8 cellular contexts compared by ENCODE assay signal in the genomic region with DNA sequence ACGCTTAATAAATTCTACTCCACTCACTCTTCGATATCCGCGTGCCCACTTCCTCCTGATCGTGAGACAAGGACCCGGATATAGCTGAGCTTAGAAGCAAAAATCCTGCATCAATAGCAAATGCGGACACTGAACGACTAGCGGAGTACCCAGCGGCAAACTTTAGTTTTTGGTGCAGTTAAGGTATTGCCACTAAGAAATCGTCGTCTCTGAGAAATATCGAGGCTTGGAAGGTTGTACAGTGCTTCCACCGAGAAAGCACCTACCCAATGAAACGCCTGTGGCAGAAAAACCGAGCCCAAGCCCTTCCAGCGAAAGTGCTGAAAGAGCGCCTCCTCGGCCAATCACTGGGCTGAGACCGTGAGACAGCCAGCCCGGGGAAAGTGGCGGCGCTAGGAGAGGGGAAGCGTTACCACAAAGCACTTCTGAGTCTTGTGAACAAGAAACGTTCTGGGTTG. TPM values are rescaled to one million over a fixed set of nuclear protein-coding genes. Genes with fewer than 3 reads are reported as not detected.
DNase-seq lines count a peak whose midpoint lies in the region; ATAC-seq and TF ChIP-seq lines count a peak whose summit lies in the region.

No MANE protein-coding gene starts in this region.

- H3K27me3 ChIP-seq in HUES64 (ENCODE audit: insufficient read depth, low read length) (peaks cover 71% of the 10 kb centered on the region), OCI-LY1 (ENCODE audit: insufficient read depth, low read length) (no peaks in the 10 kb centered on the region), subcutaneous abdominal adipose tissue (ENCODE audit: control insufficient read depth in 5 of 5, insufficient read depth in 4 of 5, low read length in 5 of 5) (no peaks in the 10 kb centered on the region)

- peak overlapping the region; percentile 83 to 99 (median 94) for H3K4me3 Mint-ChIP-seq in naive thymus-derived CD8-positive, alpha-beta T cell

- H3K9me3 ChIP-seq in HUES64 (ENCODE audit: insufficient read depth, low read depth, low read length) (no peaks in the 10 kb centered on the region), OCI-LY1 (ENCODE audit: low read length) (no peaks in the 10 kb centered on the region), subcutaneous abdominal adipose tissue (ENCODE audit: control insufficient read depth in 5 of 5, low read length in 5 of 5) (no peaks in the 10 kb centered on the region)

- H2AFZ ChIP-seq in OCI-LY1 (ENCODE audit: low read length) = peak overlapping the region; percentile 36

- peak overlapping the region; percentile 92 to 100 (median 99) for H3K27ac Mint-ChIP-seq in naive thymus-derived CD8-positive, alpha-beta T cell

- peak overlapping the region; percentile 99 for H3K4me2 ChIP-seq in OCI-LY1 (ENCODE audit: low read length)

- peak; percentile 83 for DNase-seq in DMS114 treated with DMSO at 0.1 percent for 48 hours (lab: John Stamatoyannopoulos, UW; ENCODE audit: unreplicated experiment)
- peak; percentile 87 for DNase-seq in activated CD8-positive, alpha-beta memory T cell treated with anti-CD3 and anti-CD28 coated beads, Interleukin-2, amount 50 U/mL, for 48 hours
- DNase-seq in epithelial cell of proximal tubule (ENCODE audit: low read depth) = no peak
- DNase-seq in naive thymus-derived CD8-positive, alpha-beta T cell = peak; percentile 64 to 93 (median 86)

- H3K9me3 Mint-ChIP-seq in naive thymus-derived CD8-positive, alpha-beta T cell = peaks cover 0 to 3% (median 0%) of the 10 kb centered on the region in 9 donors

- ATAC-seq in GM21526 (IDR thresholded peaks at IDR 0.05; ENCODE audit: low FRiP score, unreplicated experiment) = peak; percentile 51
- ATAC-seq in naive thymus-derived CD8-positive, alpha-beta T cell = peak; percentile 74 to 75

- peak overlapping the region; percentile 50 for H3K9ac ChIP-seq in HUES64 (ENCODE audit: low read depth, low read length)
- peak overlapping the region; percentile 79 for H3K9ac ChIP-seq in OCI-LY1 (ENCODE audit: low read length)
- H3K9ac ChIP-seq in subcutaneous abdominal adipose tissue (ENCODE audit: low read length in 5 of 5) = peak overlapping the region; percentile 7 to 84 (median 72)

- H3K36me3 Mint-ChIP-seq in naive thymus-derived CD8-positive, alpha-beta T cell = no peaks in the 10 kb centered on the region

- H3K27ac ChIP-seq in HUES64 (ENCODE audit: low read depth, low read length) (peak overlapping the region; percentile 24; the same call in 1 of the 2 replicates), OCI-LY1 (ENCODE audit: low read depth, low read length, poor library complexity, severe bottlenecking) (peak overlapping the region; percentile 59), subcutaneous abdominal adipose tissue (ENCODE audit: low read depth, low read length) (peak overlapping the region; percentile 95)

- POLR2A ChIA-PET in naive thymus-derived CD8-positive, alpha-beta T cell (lab: Charles Lee) = interaction anchor here (0.6 to 6.5 kb wide), 23 partner anchors 8 to 595 kb away, joined by 3 to 600 read pairs (median 4); a partner anchor contains a TSS

- H3K9me2 ChIP-seq in OCI-LY1 (ENCODE audit: low read depth, low read length) = no peaks in the 10 kb centered on the region

- no peaks in the 10 kb centered on the region for H4K20me1 ChIP-seq in OCI-LY1 (ENCODE audit: insufficient read depth, low read length)

- H3K4me1 ChIP-seq in HUES64 (ENCODE audit: insufficient read depth, low read length) (0 out of 2 replicates have a peak, but pooled peaks cover 4% of the 10 kb centered on the region), OCI-LY1 (ENCODE audit: insufficient read depth, low read length, severe bottlenecking) (peaks cover 34% of the 10 kb centered on the region), subcutaneous abdominal adipose tissue (ENCODE audit: control insufficient read depth in 5 of 5, insufficient read depth in 5 of 5, low read length in 5 of 5) (peaks cover 0 to 34% (median 20%) of the 10 kb centered on the region in 5 donors)

- peak overlapping the region; percentile 68 for H3K4me3 ChIP-seq in HUES64 (ENCODE audit: low read length)
- peak overlapping the region; percentile 72 for H3K4me3 ChIP-seq in OCI-LY1 (ENCODE audit: low read depth, low read length, poor library complexity, severe bottlenecking)
- peak overlapping the region; percentile 51 for H3K4me3 ChIP-seq in epithelial cell of proximal tubule (ENCODE audit: low read depth, low read length)
- peak overlapping the region; percentile 72 to 95 (median 76) for H3K4me3 ChIP-seq in subcutaneous abdominal adipose tissue (ENCODE audit: low read depth in 1 of 5, low read length in 5 of 5)

- peaks cover 17 to 40% (median 28%) of the 10 kb centered on the region in 4 donors for H3K4me1 Mint-ChIP-seq in naive thymus-derived CD8-positive, alpha-beta T cell

- no peaks in the 10 kb centered on the region for H3K36me3 ChIP-seq in HUES64 (ENCODE audit: insufficient read depth, low read length)
- no peaks in the 10 kb centered on the region for H3K36me3 ChIP-seq in OCI-LY1 (ENCODE audit: insufficient read depth, low read length)
- H3K36me3 ChIP-seq in subcutaneous abdominal adipose tissue (ENCODE audit: control insufficient read depth in 5 of 5, insufficient read depth in 5 of 5, low read length in 5 of 5) = no peaks in the 10 kb centered on the region

- peaks cover 0 to 2% (median 0%) of the 10 kb centered on the region in 5 donors for H3K27me3 Mint-ChIP-seq in naive thymus-derived CD8-positive, alpha-beta T cell

- TF ChIP-seq CTCF in OCI-LY1 (IDR thresholded peaks at IDR 0.05; ENCODE audit: low read length) (no peak), epithelial cell of proximal tubule (conservative IDR thresholded peaks at IDR 0.05; ENCODE audit: low read depth, low read length) (peak; percentile 19)

- WGBS in HUES64 = 49% methylated on average over 25 of the region's 25 CpGs

- peaks cover 5% of the 10 kb centered on the region; the same call in 1 of the 2 replicates for H3F3A ChIP-seq in OCI-LY1 (ENCODE audit: insufficient read depth, low read length)

- no peaks in the 10 kb centered on the region for H3K79me2 ChIP-seq in OCI-LY1 (ENCODE audit: insufficient read depth, low read length)

RNA-seq across cellular contexts. Expression of a gene that starts 32.2 kb away (rescaled TPM):
- 0.15 TPM for polyA plus RNA-seq in HUES64 (2013, experiment 1 of 2)
- not detected for polyA plus RNA-seq in HUES64 (2013, experiment 2 of 2)
- 0.35 and 2.2 TPM in 2 replicates for total RNA-seq in epithelial cell of proximal tubule
- total RNA-seq in naive thymus-derived CD8-positive, alpha-beta T cell = 10 to 100 TPM; 65.9 to 72.7 TPM
- 10 to 100 TPM; 51.5 to 69.8 (median 54.8) TPM for polyA plus RNA-seq in naive thymus-derived CD8-positive, alpha-beta T cell

Comparison
In these comparisons a context has a peak if more than half of its experiments do, and no peak if none do; other contexts are left out.
1. H3K27ac ChIP-seq: peak in every context shown above with its lines; median percentile 95 in subcutaneous abdominal adipose tissue; 59 in OCI-LY1; 24 in HUES64.
2. RNA of a gene that starts 32.2 kb away (total RNA-seq): 65.9 to 72.7 TPM in naive thymus-derived CD8-positive, alpha-beta T cell; 0.35 to 2.2 TPM in epithelial cell of proximal tubule; every median in the first group is over 10 times any median in the second.
3. Peak in every context shown above with its lines, with median percentiles within 50 percentile points of each other: H3K4me3 ChIP-seq and H3K9ac ChIP-seq.